ENCODE assay signal across 1 cellular context in the genomic region with DNA sequence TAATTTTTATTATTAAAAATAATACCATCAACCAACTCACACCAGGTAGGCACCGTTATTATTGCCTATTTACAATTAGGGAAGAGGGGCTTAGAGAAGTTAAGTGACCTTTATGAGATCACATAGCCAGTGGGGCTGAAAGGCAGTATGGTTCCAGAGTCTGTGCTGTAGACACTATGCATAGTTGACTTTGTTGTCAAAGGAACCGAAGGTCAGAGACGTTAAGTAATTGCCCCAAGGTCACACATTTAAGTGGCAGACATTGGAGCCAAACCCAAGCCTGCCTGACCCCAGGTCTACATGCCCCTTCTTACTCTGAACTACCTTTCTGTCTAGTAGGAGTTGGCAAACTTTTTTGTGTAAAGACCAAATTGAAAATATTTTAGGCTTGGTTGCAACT.
A peak's percentile ranks its signal among the peaks of the same experiment; 100 is the strongest.
TF ChIP-seq lines count a peak whose summit lies in the region.

No MANE protein-coding gene starts in this region.

TF ChIP-seq in GM12878, 131 proteins besides CTCF, POLR2A, EP300 and RAD21:
- TF ChIP-seq KAT2A (conservative IDR thresholded peaks at IDR 0.05; ENCODE audit: control insufficient read depth, low read depth, low read length), result no peak
- no peak for TF ChIP-seq CHD2 (IDR thresholded peaks at IDR 0.05; ENCODE audit: borderline replicate concordance, low read depth, low read length)
- no peak for TF ChIP-seq DPF2 (IDR thresholded peaks at IDR 0.05)
- TF ChIP-seq BCL11A (IDR thresholded peaks at IDR 0.05; ENCODE audit: low read depth, low read length), result no peak
- no peak for TF ChIP-seq ZNF217 (IDR thresholded peaks at IDR 0.05)
- TF ChIP-seq, protein P1, sequence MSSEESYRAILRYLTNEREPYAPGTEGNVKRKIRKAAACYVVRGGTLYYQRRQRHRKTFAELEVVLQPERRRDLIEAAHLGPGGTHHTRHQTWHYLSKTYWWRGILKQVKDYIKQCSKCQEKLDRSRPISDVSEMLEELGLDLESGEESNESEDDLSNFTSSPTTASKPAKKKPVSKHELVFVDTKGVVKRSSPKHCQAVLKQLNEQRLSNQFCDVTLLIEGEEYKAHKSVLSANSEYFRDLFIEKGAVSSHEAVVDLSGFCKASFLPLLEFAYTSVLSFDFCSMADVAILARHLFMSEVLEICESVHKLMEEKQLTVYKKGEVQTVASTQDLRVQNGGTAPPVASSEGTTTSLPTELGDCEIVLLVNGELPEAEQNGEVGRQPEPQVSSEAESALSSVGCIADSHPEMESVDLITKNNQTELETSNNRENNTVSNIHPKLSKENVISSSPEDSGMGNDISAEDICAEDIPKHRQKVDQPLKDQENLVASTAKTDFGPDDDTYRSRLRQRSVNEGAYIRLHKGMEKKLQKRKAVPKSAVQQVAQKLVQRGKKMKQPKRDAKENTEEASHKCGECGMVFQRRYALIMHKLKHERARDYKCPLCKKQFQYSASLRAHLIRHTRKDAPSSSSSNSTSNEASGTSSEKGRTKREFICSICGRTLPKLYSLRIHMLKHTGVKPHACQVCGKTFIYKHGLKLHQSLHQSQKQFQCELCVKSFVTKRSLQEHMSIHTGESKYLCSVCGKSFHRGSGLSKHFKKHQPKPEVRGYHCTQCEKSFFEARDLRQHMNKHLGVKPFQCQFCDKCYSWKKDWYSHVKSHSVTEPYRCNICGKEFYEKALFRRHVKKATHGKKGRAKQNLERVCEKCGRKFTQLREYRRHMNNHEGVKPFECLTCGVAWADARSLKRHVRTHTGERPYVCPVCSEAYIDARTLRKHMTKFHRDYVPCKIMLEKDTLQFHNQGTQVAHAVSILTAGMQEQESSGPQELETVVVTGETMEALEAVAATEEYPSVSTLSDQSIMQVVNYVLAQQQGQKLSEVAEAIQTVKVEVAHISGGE (CRISPR knock-in tag; IDR thresholded peaks at IDR 0.05), result no peak
- TF ChIP-seq, protein P2, sequence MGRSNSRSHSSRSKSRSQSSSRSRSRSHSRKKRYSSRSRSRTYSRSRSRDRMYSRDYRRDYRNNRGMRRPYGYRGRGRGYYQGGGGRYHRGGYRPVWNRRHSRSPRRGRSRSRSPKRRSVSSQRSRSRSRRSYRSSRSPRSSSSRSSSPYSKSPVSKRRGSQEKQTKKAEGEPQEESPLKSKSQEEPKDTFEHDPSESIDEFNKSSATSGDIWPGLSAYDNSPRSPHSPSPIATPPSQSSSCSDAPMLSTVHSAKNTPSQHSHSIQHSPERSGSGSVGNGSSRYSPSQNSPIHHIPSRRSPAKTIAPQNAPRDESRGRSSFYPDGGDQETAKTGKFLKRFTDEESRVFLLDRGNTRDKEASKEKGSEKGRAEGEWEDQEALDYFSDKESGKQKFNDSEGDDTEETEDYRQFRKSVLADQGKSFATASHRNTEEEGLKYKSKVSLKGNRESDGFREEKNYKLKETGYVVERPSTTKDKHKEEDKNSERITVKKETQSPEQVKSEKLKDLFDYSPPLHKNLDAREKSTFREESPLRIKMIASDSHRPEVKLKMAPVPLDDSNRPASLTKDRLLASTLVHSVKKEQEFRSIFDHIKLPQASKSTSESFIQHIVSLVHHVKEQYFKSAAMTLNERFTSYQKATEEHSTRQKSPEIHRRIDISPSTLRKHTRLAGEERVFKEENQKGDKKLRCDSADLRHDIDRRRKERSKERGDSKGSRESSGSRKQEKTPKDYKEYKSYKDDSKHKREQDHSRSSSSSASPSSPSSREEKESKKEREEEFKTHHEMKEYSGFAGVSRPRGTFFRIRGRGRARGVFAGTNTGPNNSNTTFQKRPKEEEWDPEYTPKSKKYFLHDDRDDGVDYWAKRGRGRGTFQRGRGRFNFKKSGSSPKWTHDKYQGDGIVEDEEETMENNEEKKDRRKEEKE (IDR thresholded peaks at IDR 0.05), result no peak
- no peak for TF ChIP-seq ZNF384 (IDR thresholded peaks at IDR 0.05; ENCODE audit: borderline replicate concordance, low read depth, low read length)
- no peak for TF ChIP-seq ATF7 (IDR thresholded peaks at IDR 0.05; ENCODE audit: low read depth)
- TF ChIP-seq POLR2AphosphoS5 (IDR thresholded peaks at IDR 0.05; ENCODE audit: low read length), result peak; percentile 52
- no peak for TF ChIP-seq NR2F1 (conservative IDR thresholded peaks at IDR 0.05)
- TF ChIP-seq, protein P3, sequence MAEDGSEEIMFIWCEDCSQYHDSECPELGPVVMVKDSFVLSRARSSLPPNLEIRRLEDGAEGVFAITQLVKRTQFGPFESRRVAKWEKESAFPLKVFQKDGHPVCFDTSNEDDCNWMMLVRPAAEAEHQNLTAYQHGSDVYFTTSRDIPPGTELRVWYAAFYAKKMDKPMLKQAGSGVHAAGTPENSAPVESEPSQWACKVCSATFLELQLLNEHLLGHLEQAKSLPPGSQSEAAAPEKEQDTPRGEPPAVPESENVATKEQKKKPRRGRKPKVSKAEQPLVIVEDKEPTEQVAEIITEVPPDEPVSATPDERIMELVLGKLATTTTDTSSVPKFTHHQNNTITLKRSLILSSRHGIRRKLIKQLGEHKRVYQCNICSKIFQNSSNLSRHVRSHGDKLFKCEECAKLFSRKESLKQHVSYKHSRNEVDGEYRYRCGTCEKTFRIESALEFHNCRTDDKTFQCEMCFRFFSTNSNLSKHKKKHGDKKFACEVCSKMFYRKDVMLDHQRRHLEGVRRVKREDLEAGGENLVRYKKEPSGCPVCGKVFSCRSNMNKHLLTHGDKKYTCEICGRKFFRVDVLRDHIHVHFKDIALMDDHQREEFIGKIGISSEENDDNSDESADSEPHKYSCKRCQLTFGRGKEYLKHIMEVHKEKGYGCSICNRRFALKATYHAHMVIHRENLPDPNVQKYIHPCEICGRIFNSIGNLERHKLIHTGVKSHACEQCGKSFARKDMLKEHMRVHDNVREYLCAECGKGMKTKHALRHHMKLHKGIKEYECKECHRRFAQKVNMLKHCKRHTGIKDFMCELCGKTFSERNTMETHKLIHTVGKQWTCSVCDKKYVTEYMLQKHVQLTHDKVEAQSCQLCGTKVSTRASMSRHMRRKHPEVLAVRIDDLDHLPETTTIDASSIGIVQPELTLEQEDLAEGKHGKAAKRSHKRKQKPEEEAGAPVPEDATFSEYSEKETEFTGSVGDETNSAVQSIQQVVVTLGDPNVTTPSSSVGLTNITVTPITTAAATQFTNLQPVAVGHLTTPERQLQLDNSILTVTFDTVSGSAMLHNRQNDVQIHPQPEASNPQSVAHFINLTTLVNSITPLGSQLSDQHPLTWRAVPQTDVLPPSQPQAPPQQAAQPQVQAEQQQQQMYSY (CRISPR knock-in tag; IDR thresholded peaks at IDR 0.05), result peak; percentile 31; the same call in 1 of the 2 replicates
TF ChIP-seq in GM12878: peak in this region for 2.
